30 cellular contexts compared by ENCODE assay signal in the genomic region with DNA sequence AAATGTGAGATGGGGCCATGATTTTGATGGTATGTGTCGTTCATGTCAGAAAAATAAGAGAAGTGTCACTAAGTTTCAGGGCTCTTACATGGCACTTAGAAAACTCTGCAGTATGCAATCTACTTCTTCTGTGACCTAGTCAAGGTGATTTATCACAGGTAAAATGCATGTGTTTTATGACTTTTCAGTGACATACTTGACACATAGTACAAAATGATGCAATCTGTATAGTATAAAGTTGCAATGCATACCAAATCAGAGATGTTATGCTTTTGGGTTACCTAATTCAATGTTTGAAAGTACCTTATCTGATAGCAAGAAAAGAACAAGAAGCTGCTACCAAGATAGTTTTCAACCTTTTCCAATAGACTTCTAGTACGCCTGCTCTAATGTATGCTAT.
"Had no signal": no experiment of that assay in that cellular context is flagged by ENCODE, and none has a peak within 500 bp of the region (broad histone marks: within the 10 kb centered on the region; RNA-seq: fewer than 3 reads in every experiment).

No MANE protein-coding gene starts in this region.

- ATAC-seq: naive thymus-derived CD8-positive, alpha-beta T cell; natural killer cell treated with Interleukin-12 subunit alpha and Interleukin-12 subunit beta and Interleukin-15 and Interleukin-18, amount 100 ng/mL, for 72 hours; psoas muscle; right cardiac atrium; sciatic nerve; stimulated activated memory B cell treated with anti-CD40 and anti-IgM and Interleukin-4, amounts not matched to agents 10 μg/mL and 1 μg/mL and 100 μg/mL, for 72 hours; stimulated activated naive CD8-positive, alpha-beta T cell treated with anti-CD3 and anti-CD28 coated beads, Interleukin-15, amount 100 ng/mL, for 72 hours; stimulated activated naive CD8-positive, alpha-beta T cell treated with anti-CD3 and anti-CD28 coated beads, Interleukin-15, Interleukin-2, amounts not matched to agents 100 U/mL and 50 U/mL, for 24 hours; upper lobe of right lung had no signal

- H2AFZ ChIP-seq: neural progenitor cell, parathyroid adenoma had no signal

- H3K27ac ChIP-seq: neural progenitor cell, ovary, parathyroid adenoma, psoas muscle, skin epidermis, spleen, suprapubic skin, testis, tibial artery, transverse colon, upper lobe of right lung, uterus had no signal

- H3K9me3 ChIP-seq: ovary, psoas muscle, suprapubic skin, testis, tibial artery, transverse colon, upper lobe of right lung, uterus had no signal

- H3K36me3 ChIP-seq: neural progenitor cell, ovary, spleen, suprapubic skin, tibial artery, transverse colon, upper lobe of right lung, uterus had no signal

- DNase-seq: naive thymus-derived CD8-positive, alpha-beta T cell; nephron progenitor cell; occipital lobe; ovary; posterior cingulate gyrus; psoas muscle; right cardiac atrium; spleen; stimulated activated CD4-positive, alpha-beta T cell treated with anti-CD3 and anti-CD28 coated beads, Interleukin-12 subunit alpha, Interleukin-12 subunit beta, amount 100 ng/mL, for 4 hours; stimulated activated CD4-positive, alpha-beta T cell treated with anti-CD3 and anti-CD28 coated beads, Interleukin-1b, Interleukin-23, amount 100 ng/mL, for 48 hours; stimulated activated CD4-positive, alpha-beta T cell treated with anti-CD3 and anti-CD28 coated beads, Interleukin-4, amount 100 ng/mL, for 1 hour; stimulated activated CD4-positive, alpha-beta T cell treated with anti-CD3 and anti-CD28 coated beads, Interleukin-4, amount 100 ng/mL, for 4 hours; stimulated activated CD8-positive, alpha-beta memory T cell treated with anti-CD3 and anti-CD28 coated beads, Interleukin-4, amount 100 ng/mL, for 48 hours; stimulated activated naive CD4-positive, alpha-beta T cell; stimulated activated naive CD8-positive, alpha-beta T cell treated with anti-CD3 and anti-CD28 coated beads, Interleukin-15, amount 100 ng/mL, for 72 hours; stimulated activated naive CD8-positive, alpha-beta T cell treated with anti-CD3 and anti-CD28 coated beads, Interleukin-15, Interleukin-2, amounts not matched to agents 100 U/mL and 50 U/mL, for 24 hours; substantia nigra; testis; tibial artery; transverse colon; upper lobe of right lung; uterus had no signal

- H3K27me3 ChIP-seq: neural progenitor cell, ovary, spleen, suprapubic skin, testis, tibial artery, transverse colon, upper lobe of right lung, uterus had no signal

- H3K9ac ChIP-seq: neural progenitor cell, parathyroid adenoma had no signal

- H3K79me2 ChIP-seq: parathyroid adenoma had no signal

- H3K4me2 ChIP-seq: neural progenitor cell, smooth muscle cell had no signal

- H3K4me1 ChIP-seq: neural progenitor cell, parathyroid adenoma, psoas muscle, suprapubic skin, testis, tibial artery, transverse colon, upper lobe of right lung, uterus had no signal

- H3K4me3 ChIP-seq: neural progenitor cell, ovary, psoas muscle, skin epidermis, smooth muscle cell, spleen, suprapubic skin, testis, tibial artery, transverse colon, upper lobe of right lung, uterus had no signal
